Comparison of ENCODE assay signal across 10 cellular contexts in genomic region chr5:59218424-59219045, GRCh38.
DNase-seq lines count a peak whose midpoint lies in the region; ATAC-seq and TF ChIP-seq lines count a peak whose summit lies in the region.
"Had no signal": no experiment of that assay in that cellular context is flagged by ENCODE, and none has a peak within 500 bp of the region (broad histone marks: within the 10 kb centered on the region; RNA-seq: fewer than 3 reads in every experiment).

No MANE protein-coding gene starts in this region.

- H4K20me1 ChIP-seq in OCI-LY3 (ENCODE audit: insufficient read depth, low read length): no peaks in the 10 kb centered on the region

- intact Hi-C loops in heart left ventricle (cut with DNase I): loop anchor here in 7 of 10 donors (2.0 to 5.0 kb wide), 4 partner anchors 148 to 154 kb away; no protein-coding TSS in a partner anchor
- intact Hi-C loops in cardiac septum (cut with DNase I): no loop called here
- intact Hi-C loops in tibial artery (cut with DNase I; ENCODE audit: low total_unique reads): no loop called here

- TF ChIP-seq CTCF in heart left ventricle (IDR thresholded peaks at IDR 0.05): peak; percentile 35 to 62 (median 48)
- TF ChIP-seq CTCF in OCI-LY3 (IDR thresholded peaks at IDR 0.05; ENCODE audit: low read depth, low read length): peak; percentile 32
- TF ChIP-seq CTCF in fibroblast of pulmonary artery (IDR thresholded peaks at IDR 0.05; ENCODE audit: low read length, missing control alignments): peak; percentile 18
- TF ChIP-seq CTCF in tibial artery (IDR thresholded peaks at IDR 0.05): peak; percentile 18 to 35

- H3K4me3 ChIP-seq in heart left ventricle (no peak overlapping the region), OCI-LY3 (ENCODE audit: low read length) (no peak overlapping the region), fibroblast of pulmonary artery (replicated peaks; ENCODE audit: low read depth, low read length) (no peak overlapping the region), tibial artery (no peak overlapping the region)

- DNase-seq in heart left ventricle (no peak), cardiac septum (ENCODE audit: low spot score) (no peak), fibroblast of pulmonary artery (ENCODE audit: low read depth) (peak; percentile 36), tibial artery (no peak), iPS-NIHi7 (ENCODE audit: extremely low spot score) (no peak), T-helper 9 cell (no peak)
- no peak for DNase-seq in activated CD8-positive, alpha-beta memory T cell treated with anti-CD3 and anti-CD28 coated beads, Interleukin-2, amount 10 ng/mL, durations not matched to agents 7 days and 5 days
- DNase-seq: activated naive CD8-positive, alpha-beta T cell treated with anti-CD3 and anti-CD28 coated beads, Interleukin-2, amount 50 U/mL, for 24 hours; islet precursor cell had no signal

- H3K27ac ChIP-seq in heart left ventricle (no peak overlapping the region), OCI-LY3 (ENCODE audit: low read length) (no peak overlapping the region), tibial artery (no peak overlapping the region)

- H3K4me1 ChIP-seq in heart left ventricle (peaks cover 0 to 28% (median 9%) of the 10 kb centered on the region in 12 donors), OCI-LY3 (ENCODE audit: low read length) (no peaks in the 10 kb centered on the region), tibial artery (peaks cover 0 to 19% (median 12%) of the 10 kb centered on the region in 4 donors)

- CTCF ChIA-PET in activated CD8-positive, alpha-beta memory T cell treated with anti-CD3 and anti-CD28 coated beads, Interleukin-2, amount 10 ng/mL, durations not matched to agents 7 days and 5 days (lab: Charles Lee): no interaction called here

- no peaks in the 10 kb centered on the region for H3K9me3 Mint-ChIP-seq in activated CD8-positive, alpha-beta memory T cell treated with anti-CD3 and anti-CD28 coated beads, Interleukin-2, amount 10 ng/mL, durations not matched to agents 7 days and 5 days (ENCODE audit: low read depth)
- H3K9me3 Mint-ChIP-seq: activated naive CD8-positive, alpha-beta T cell treated with anti-CD3 and anti-CD28 coated beads, Interleukin-2, amount 50 U/mL, for 24 hours had no signal

- H3K27me3 ChIP-seq in heart left ventricle: no peaks in the 10 kb centered on the region
- no peaks in the 10 kb centered on the region for H3K27me3 ChIP-seq in OCI-LY3 (ENCODE audit: low read depth, low read length)
- H3K27me3 ChIP-seq in tibial artery: no peaks in the 10 kb centered on the region

- H3K79me2 ChIP-seq in OCI-LY3 (ENCODE audit: low read length): no peaks in the 10 kb centered on the region

- no peak for ATAC-seq in heart left ventricle
- no peak for ATAC-seq in activated CD8-positive, alpha-beta memory T cell treated with anti-CD3 and anti-CD28 coated beads, Interleukin-2, amount 10 ng/mL, durations not matched to agents 7 days and 5 days
- ATAC-seq: activated naive CD8-positive, alpha-beta T cell treated with anti-CD3 and anti-CD28 coated beads, Interleukin-2, amount 50 U/mL, for 24 hours had no signal

- no peak overlapping the region for H2AFZ ChIP-seq in OCI-LY3 (ENCODE audit: low read depth, low read length)

- H3K9ac ChIP-seq in OCI-LY3 (ENCODE audit: low read length): no peak overlapping the region

- H3K27ac Mint-ChIP-seq in activated CD8-positive, alpha-beta memory T cell treated with anti-CD3 and anti-CD28 coated beads, Interleukin-2, amount 10 ng/mL, durations not matched to agents 7 days and 5 days: no peak overlapping the region
- H3K27ac Mint-ChIP-seq: activated naive CD8-positive, alpha-beta T cell treated with anti-CD3 and anti-CD28 coated beads, Interleukin-2, amount 50 U/mL, for 24 hours had no signal

- H3K4me1 Mint-ChIP-seq in activated CD8-positive, alpha-beta memory T cell treated with anti-CD3 and anti-CD28 coated beads, Interleukin-2, amount 10 ng/mL, durations not matched to agents 7 days and 5 days: no peaks in the 10 kb centered on the region
- H3K4me1 Mint-ChIP-seq: activated naive CD8-positive, alpha-beta T cell treated with anti-CD3 and anti-CD28 coated beads, Interleukin-2, amount 50 U/mL, for 24 hours had no signal

- H3K4me3 Mint-ChIP-seq in activated CD8-positive, alpha-beta memory T cell treated with anti-CD3 and anti-CD28 coated beads, Interleukin-2, amount 10 ng/mL, durations not matched to agents 7 days and 5 days: no peak overlapping the region
- H3K4me3 Mint-ChIP-seq: activated naive CD8-positive, alpha-beta T cell treated with anti-CD3 and anti-CD28 coated beads, Interleukin-2, amount 50 U/mL, for 24 hours had no signal

- no peak overlapping the region for H3K4me2 ChIP-seq in OCI-LY3 (ENCODE audit: low read length)

- peaks cover 34% of the 10 kb centered on the region for H3K27me3 Mint-ChIP-seq in activated CD8-positive, alpha-beta memory T cell treated with anti-CD3 and anti-CD28 coated beads, Interleukin-2, amount 10 ng/mL, durations not matched to agents 7 days and 5 days

- no peaks in the 10 kb centered on the region for H3K36me3 Mint-ChIP-seq in activated CD8-positive, alpha-beta memory T cell treated with anti-CD3 and anti-CD28 coated beads, Interleukin-2, amount 10 ng/mL, durations not matched to agents 7 days and 5 days

- H3K36me3 ChIP-seq in heart left ventricle (peaks cover 0 to 18% (median 0%) of the 10 kb centered on the region in 9 donors), OCI-LY3 (replicated peaks; ENCODE audit: low read depth, low read length) (no peaks in the 10 kb centered on the region), tibial artery (peaks cover 0 to 13% (median 0%) of the 10 kb centered on the region in 3 donors)

- TF ChIP-seq POLR2A in heart left ventricle (IDR thresholded peaks at IDR 0.05): no peak

- WGBS in heart left ventricle, 4 donors: 55 to 80% (median 67%) methylated on average over 1 to 2 of the region's 2 CpGs

- H3K9me3 ChIP-seq in heart left ventricle (no peaks in the 10 kb centered on the region), OCI-LY3 (ENCODE audit: insufficient read depth, low read length) (no peaks in the 10 kb centered on the region), tibial artery (no peaks in the 10 kb centered on the region)

Comparison
In these comparisons a context has a peak if more than half of its experiments do, and no peak if none do; other contexts are left out.
1. intact Hi-C loops: an anchor here in heart left ventricle (2.0 to 5.0 kb wide); none called in cardiac septum and tibial artery.